Comparison of ENCODE assay signal across 11 cellular contexts in genomic region chr5:10198021-10198420, GRCh38.
"Had no signal": no experiment of that assay in that cellular context is flagged by ENCODE, and none has a peak within 500 bp of the region (broad histone marks: within the 10 kb centered on the region; RNA-seq: fewer than 3 reads in every experiment).

No MANE protein-coding gene starts in this region.

- H3K27ac ChIP-seq: GM23248 had no signal

- H3K9me3 ChIP-seq: HAP-1 had no signal

- ATAC-seq: GM23338, HCT116 had no signal

- FAIRE-seq: H1, H54 had no signal

- H3K36me3 ChIP-seq: HAP-1 had no signal

- H3K4me2 ChIP-seq: GM23338 had no signal

- H2AFZ ChIP-seq: GM23248, GM23338 had no signal

- H3K27ac Mint-ChIP-seq: GM23338, H9, HFFc6 had no signal

- H3K4me3 Mint-ChIP-seq: GM23338, H9, HFFc6 had no signal

- H3K9ac ChIP-seq: GM23248 had no signal

- DNase-seq: GM23248, GOT3, H7, H9, HCEC 1CT, HFFc6 had no signal

- H3K4me3 ChIP-seq: GM23248, GM23338, HAP-1 had no signal

- H3K4me1 ChIP-seq: HAP-1 had no signal
